8 cellular contexts compared by ENCODE assay signal in the genomic region with DNA sequence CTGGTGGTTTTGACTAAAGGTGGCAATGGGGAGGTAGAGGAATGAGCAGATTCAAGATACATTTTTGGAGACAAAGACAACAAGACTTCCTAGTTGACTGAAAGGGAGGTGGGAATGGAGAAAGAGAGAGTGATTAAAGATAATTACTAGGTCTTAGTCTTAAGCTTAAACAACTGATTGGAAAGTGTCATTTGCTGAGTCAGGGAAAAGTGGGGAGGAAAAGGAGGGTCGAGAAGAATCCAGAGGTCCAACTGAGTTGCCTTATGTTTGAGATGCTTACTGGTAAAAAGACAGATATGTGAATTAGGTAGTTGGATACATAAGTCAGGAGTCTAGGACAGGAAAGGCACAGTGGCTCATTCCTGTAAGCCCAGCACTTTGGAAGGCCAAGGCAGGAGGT.
"Had no signal": no experiment of that assay in that cellular context is flagged by ENCODE, and none has a peak within 500 bp of the region (broad histone marks: within the 10 kb centered on the region; RNA-seq: fewer than 3 reads in every experiment).

No MANE protein-coding gene starts in this region.

- H2AFZ ChIP-seq: GM23248 had no signal

- H3K4me2 ChIP-seq: KMS-11 had no signal

- H3K4me3 ChIP-seq: GM23248 had no signal

- FAIRE-seq: H54, HTR-8/SVneo had no signal

- DNase-seq: GM23248, GOT3, H9, HCEC 1CT, KBM-7 had no signal

- H3K9ac ChIP-seq: GM23248, KMS-11 had no signal

- H3K27ac ChIP-seq: GM23248, KMS-11 had no signal
